21 cellular contexts compared by ENCODE assay signal in the genomic region with DNA sequence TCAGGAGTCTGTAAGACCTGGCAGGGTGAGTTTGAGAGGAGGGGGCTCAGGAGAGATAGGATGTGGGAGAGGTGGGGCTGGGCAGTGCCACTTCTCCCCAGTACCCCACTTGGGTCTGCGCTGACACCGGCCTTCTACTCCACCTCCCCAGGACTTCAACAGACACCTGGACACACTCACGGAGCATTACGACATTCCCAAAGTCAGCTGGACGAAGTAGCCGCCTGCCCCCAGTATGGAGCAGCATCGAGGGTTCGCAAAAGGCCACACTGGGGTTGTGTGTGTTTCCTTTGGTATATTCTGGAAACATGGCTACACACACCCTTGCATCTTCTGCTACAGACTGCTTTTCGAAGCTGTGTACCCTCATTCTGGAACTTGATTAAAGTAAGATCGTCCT. TPM values are rescaled to one million over a fixed set of nuclear protein-coding genes. Genes with fewer than 3 reads are reported as not detected.
A peak's percentile ranks its signal among the peaks of the same experiment; 100 is the strongest.
DNase-seq lines count a peak whose midpoint lies in the region; TF ChIP-seq lines count a peak whose summit lies in the region.
"Had no signal": no experiment of that assay in that cellular context is flagged by ENCODE, and none has a peak within 500 bp of the region (broad histone marks: within the 10 kb centered on the region; RNA-seq: fewer than 3 reads in every experiment).

No MANE protein-coding gene starts in this region.

- peaks cover 16% of the 10 kb centered on the region for H3K36me3 ChIP-seq in Caco-2 (ENCODE audit: control insufficient read depth, insufficient read depth, low read length)

- CTCF ChIA-PET in Caco-2 (lab: Charles Lee) = interaction anchor here (1.2 kb wide), 1 partner anchor 165 kb away, joined by 4 read pairs; no protein-coding TSS in a partner anchor

- no peak overlapping the region for H3K4me3 Mint-ChIP-seq in Caco-2 (ENCODE audit: unreplicated experiment)
- no peak overlapping the region for H3K4me3 Mint-ChIP-seq in chondrocyte (ENCODE audit: unreplicated experiment)
- H3K4me3 Mint-ChIP-seq in activated T-helper 2 cell treated with anti-CD3 and anti-CD28 coated beads, Interferon-gamma antibody, Interleukin-2, Interleukin-4, amounts not matched to agents 10 μg/mL and 5 μg/mL and 100 μg/mL, durations not matched to agents 14 hours and 24 hours and 36 hours (ENCODE audit: low read depth) = no peak overlapping the region

- no peaks in the 10 kb centered on the region for H3K27me3 ChIP-seq in Caco-2 (replicated peaks; ENCODE audit: control insufficient read depth, insufficient read depth, low read length)

- DNase-seq in AG20443 (ENCODE audit: low spot score) (peak; percentile 2), Caco-2 (no peak), chondrocyte (ENCODE audit: low spot score) (peak; percentile 52), posterior vena cava (ENCODE audit: low spot score) (peak; percentile 35), kidney tubule cell (ENCODE audit: low spot score) (no peak), NCI-H446 (lab: John Stamatoyannopoulos, UW) (no peak), GM13976 (ENCODE audit: low spot score) (no peak)
- DNase-seq in activated T-helper 2 cell treated with anti-CD3 and anti-CD28 coated beads, Interferon-gamma antibody, Interleukin-2, Interleukin-4, amounts not matched to agents 10 μg/mL and 5 μg/mL and 100 μg/mL, durations not matched to agents 14 hours and 24 hours and 36 hours (ENCODE audit: low spot score) = no peak
- DNase-seq: ACHN; AML-193; CD4-positive, alpha-beta memory T cell; DMS 273 treated with DMSO at 0.1 percent for 48 hours; DMS53; DND-41; EL; GM23248 had no signal

- H3K36me3 Mint-ChIP-seq in Caco-2 (ENCODE audit: insufficient read depth, unreplicated experiment) (peaks cover 72% of the 10 kb centered on the region), chondrocyte (ENCODE audit: low read depth) (peaks cover 15% of the 10 kb centered on the region)
- H3K36me3 Mint-ChIP-seq in activated T-helper 2 cell treated with anti-CD3 and anti-CD28 coated beads, Interferon-gamma antibody, Interleukin-2, Interleukin-4, amounts not matched to agents 10 μg/mL and 5 μg/mL and 100 μg/mL, durations not matched to agents 14 hours and 24 hours and 36 hours (ENCODE audit: low read depth) = peaks cover 53% of the 10 kb centered on the region

- H3K9me3 ChIP-seq in Caco-2 = no peaks in the 10 kb centered on the region
- H3K9me3 ChIP-seq: HAP-1 had no signal

- POLR2A ChIA-PET in Caco-2 (lab: Charles Lee) = no interaction called here

- no peaks in the 10 kb centered on the region for H3K9me3 Mint-ChIP-seq in Caco-2 (ENCODE audit: unreplicated experiment)
- no peaks in the 10 kb centered on the region for H3K9me3 Mint-ChIP-seq in chondrocyte (ENCODE audit: low read depth)
- no peaks in the 10 kb centered on the region for H3K9me3 Mint-ChIP-seq in activated T-helper 2 cell treated with anti-CD3 and anti-CD28 coated beads, Interferon-gamma antibody, Interleukin-2, Interleukin-4, amounts not matched to agents 10 μg/mL and 5 μg/mL and 100 μg/mL, durations not matched to agents 14 hours and 24 hours and 36 hours
- H3K9me3 Mint-ChIP-seq: CD4-positive, alpha-beta memory T cell had no signal

- TSS peak; percentile 61 for BruUV-seq in Caco-2 (replicated peaks; lab: Mats Ljungman, UMichigan)

- intact Hi-C loops in Caco-2 (cut with micrococcal nuclease; ENCODE audit: unreplicated experiment) = no loop called here
- intact Hi-C loops in posterior vena cava (cut with DNase I) = no loop called here
- intact Hi-C loops in activated T-helper 2 cell treated with anti-CD3 and anti-CD28 coated beads, Interferon-gamma antibody, Interleukin-2, Interleukin-4, amounts not matched to agents 10 μg/mL and 5 μg/mL and 100 μg/mL, durations not matched to agents 14 hours and 24 hours and 36 hours (cut with micrococcal nuclease) = no loop called here

- no peak overlapping the region for H3K4me3 ChIP-seq in Caco-2 (ENCODE audit: low read depth, low read length)
- H3K4me3 ChIP-seq: GM12878, GM23248, HAP-1 had no signal

- TF ChIP-seq CTCF in Caco-2 (IDR thresholded peaks at IDR 0.05; ENCODE audit: insufficient read depth in 1 of 2, low read depth in 1 of 2, low read length in 1 of 2, severe bottlenecking in 1 of 2, unreplicated experiment in 1 of 2) (no peak), chondrocyte (IDR thresholded peaks at IDR 0.05) (no peak), GM13976 (IDR thresholded peaks at IDR 0.05; ENCODE audit: borderline replicate concordance, control extremely low read depth, extremely low read depth, insufficient read depth, missing control alignments) (no peak)

- H3K27ac Mint-ChIP-seq in Caco-2 (ENCODE audit: unreplicated experiment) (peak overlapping the region; percentile 96), chondrocyte (ENCODE audit: unreplicated experiment) (no peak overlapping the region)
- H3K27ac Mint-ChIP-seq in activated T-helper 2 cell treated with anti-CD3 and anti-CD28 coated beads, Interferon-gamma antibody, Interleukin-2, Interleukin-4, amounts not matched to agents 10 μg/mL and 5 μg/mL and 100 μg/mL, durations not matched to agents 14 hours and 24 hours and 36 hours = no peak overlapping the region

- no peaks in the 10 kb centered on the region for H3K27me3 Mint-ChIP-seq in Caco-2 (ENCODE audit: insufficient read depth, unreplicated experiment)
- no peaks in the 10 kb centered on the region for H3K27me3 Mint-ChIP-seq in chondrocyte (ENCODE audit: low read depth)
- H3K27me3 Mint-ChIP-seq in activated T-helper 2 cell treated with anti-CD3 and anti-CD28 coated beads, Interferon-gamma antibody, Interleukin-2, Interleukin-4, amounts not matched to agents 10 μg/mL and 5 μg/mL and 100 μg/mL, durations not matched to agents 14 hours and 24 hours and 36 hours (ENCODE audit: low read depth) = no peaks in the 10 kb centered on the region
- H3K27me3 Mint-ChIP-seq: CD4-positive, alpha-beta memory T cell had no signal

- in situ Hi-C loops in GM13976 (cut with MboI; ENCODE audit: low sequenced_read_pairs, unreplicated experiment) = loop anchor here (10.0 to 25.0 kb wide), 2 partner anchors 146 to 553 kb away; a partner anchor contains a TSS

- H3K4me1 Mint-ChIP-seq in Caco-2 (ENCODE audit: low read depth, unreplicated experiment) (peaks cover 22% of the 10 kb centered on the region), chondrocyte (ENCODE audit: low read depth) (peaks cover 17% of the 10 kb centered on the region)
- peaks cover 6% of the 10 kb centered on the region for H3K4me1 Mint-ChIP-seq in activated T-helper 2 cell treated with anti-CD3 and anti-CD28 coated beads, Interferon-gamma antibody, Interleukin-2, Interleukin-4, amounts not matched to agents 10 μg/mL and 5 μg/mL and 100 μg/mL, durations not matched to agents 14 hours and 24 hours and 36 hours (ENCODE audit: low read depth)

- H3K4me1 ChIP-seq in Caco-2 = peaks cover 23% of the 10 kb centered on the region

RNA-seq across cellular contexts. Expression of a gene that starts 5.5 kb away (rescaled TPM):
- total RNA-seq in Caco-2 (2022) (113 and 126 TPM in 2 replicates), chondrocyte (64.9 to 72.4 TPM (median 68.6 TPM) in 3 replicates), posterior vena cava (10 to 100 TPM; 46.4 to 47.8 TPM)
- total RNA-seq in activated T-helper 2 cell treated with anti-CD3 and anti-CD28 coated beads, Interferon-gamma antibody, Interleukin-2, Interleukin-4, amounts not matched to agents 10 μg/mL and 5 μg/mL and 100 μg/mL, durations not matched to agents 14 hours and 24 hours and 36 hours = 65.6 and 68.6 TPM in 2 replicates

RNA-seq across cellular contexts. Expression of a gene that starts 7.0 kb away (rescaled TPM):
- total RNA-seq in Caco-2 (2022) (98.0 and 105 TPM in 2 replicates), chondrocyte (78.3 to 91.2 TPM (median 81.8 TPM) in 3 replicates), posterior vena cava (10 to 100 TPM; 59.4 to 66.4 TPM)
- 106 and 120 TPM in 2 replicates for total RNA-seq in activated T-helper 2 cell treated with anti-CD3 and anti-CD28 coated beads, Interferon-gamma antibody, Interleukin-2, Interleukin-4, amounts not matched to agents 10 μg/mL and 5 μg/mL and 100 μg/mL, durations not matched to agents 14 hours and 24 hours and 36 hours

RNA-seq across cellular contexts. Expression of a gene that starts 17.4 kb away (rescaled TPM):
- total RNA-seq in Caco-2 (2022) (not detected in 2 replicates), chondrocyte (not detected in 3 replicates), posterior vena cava (not detected)
- total RNA-seq in activated T-helper 2 cell treated with anti-CD3 and anti-CD28 coated beads, Interferon-gamma antibody, Interleukin-2, Interleukin-4, amounts not matched to agents 10 μg/mL and 5 μg/mL and 100 μg/mL, durations not matched to agents 14 hours and 24 hours and 36 hours = not detected in 2 replicates
- total RNA-seq: CD4-positive, alpha-beta memory T cell; G401; GM12878; GM23248; H4; HT-29 had no signal

RNA-seq across cellular contexts. Expression of a gene that starts 47.3 kb away (rescaled TPM):
- total RNA-seq in Caco-2 (2022) = 0.23 and 0.35 TPM in 2 replicates
- total RNA-seq in chondrocyte = not detected in 3 replicates
- 1 to 10 TPM in 1 of 2 donors, under 1 TPM in 1; 0.81 to 1.1 TPM for total RNA-seq in posterior vena cava
- 42.3 and 43.5 TPM in 2 replicates for total RNA-seq in activated T-helper 2 cell treated with anti-CD3 and anti-CD28 coated beads, Interferon-gamma antibody, Interleukin-2, Interleukin-4, amounts not matched to agents 10 μg/mL and 5 μg/mL and 100 μg/mL, durations not matched to agents 14 hours and 24 hours and 36 hours
- total RNA-seq: G401, GM23248, H4 had no signal

Comparison
In these comparisons a context has a peak if more than half of its experiments do, and no peak if none do; other contexts are left out.
1. DNase-seq: peak in AG20443 (single experiment), chondrocyte (single experiment) and posterior vena cava (single experiment); none in Caco-2 (0 of 2), kidney tubule cell (single experiment), NCI-H446 (0 of 2), activated T-helper 2 cell treated with anti-CD3 and anti-CD28 coated beads, Interferon-gamma antibody, Interleukin-2, Interleukin-4, amounts not matched to agents 10 μg/mL and 5 μg/mL and 100 μg/mL, durations not matched to agents 14 hours and 24 hours and 36 hours (single experiment) and GM13976 (single experiment).